Comparison of ENCODE assay signal across 15 cellular contexts in the genomic region with DNA sequence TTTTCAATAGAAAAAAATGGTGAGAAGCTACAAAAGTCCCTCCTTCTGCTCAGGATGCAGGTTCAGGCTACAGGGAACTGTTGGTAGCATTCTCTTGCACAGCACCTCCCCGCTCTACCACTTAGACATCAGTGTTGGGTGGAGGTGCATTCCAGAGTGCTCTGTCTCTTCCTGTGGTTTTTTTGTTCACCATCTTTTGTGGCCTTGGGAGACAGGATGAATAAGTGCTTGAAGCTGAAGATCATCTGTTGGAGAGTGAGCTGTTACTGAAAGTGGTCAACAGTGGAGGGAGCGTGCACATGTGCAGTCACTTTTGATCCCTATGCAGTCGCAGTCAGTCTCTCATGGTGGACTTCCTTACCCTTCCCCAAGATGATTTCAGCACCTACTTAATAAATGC. TPM values are rescaled to one million over a fixed set of nuclear protein-coding genes. Genes with fewer than 3 reads are reported as not detected.
DNase-seq lines count a peak whose midpoint lies in the region; ATAC-seq, FAIRE-seq and TF ChIP-seq lines count a peak whose summit lies in the region.
"Had no signal": no experiment of that assay in that cellular context is flagged by ENCODE, and none has a peak within 500 bp of the region (broad histone marks: within the 10 kb centered on the region; RNA-seq: fewer than 3 reads in every experiment).

No MANE protein-coding gene starts in this region.

- WGBS in thyroid gland, 2 donors: 100% methylated on average over 3 of the region's 3 CpGs

- FAIRE-seq in GM19239 (lab: Jason Lieb, UNC): no peak

- H3K4me3 ChIP-seq in choroid plexus epithelial cell (ENCODE audit: low read depth, low read length) (no peak overlapping the region), thyroid gland (replicated peaks in 1 of 3) (no peak overlapping the region), PC-9 (no peak overlapping the region)
- H3K4me3 ChIP-seq: colonic mucosa had no signal

- H3K36me3 ChIP-seq in thyroid gland: no peaks in the 10 kb centered on the region
- H3K36me3 ChIP-seq in PC-9 (ENCODE audit: low read depth): no peaks in the 10 kb centered on the region
- H3K36me3 ChIP-seq: colonic mucosa had no signal

- H3K27ac Mint-ChIP-seq in osteocyte (ENCODE audit: unreplicated experiment): peak overlapping the region; percentile 25
- H3K27ac Mint-ChIP-seq: activated CD4-positive, alpha-beta T cell treated with anti-CD3 and anti-CD28 coated beads, Interleukin-2, amount 10 ng/mL, durations not matched to agents 7 days and 5 days; activated T-helper 17 cell treated with anti-CD3 and anti-CD28 coated beads, Interleukin-2, amount 50 U/mL, for 72 hours; naive thymus-derived CD4-positive, alpha-beta T cell had no signal

- CTCF ChIA-PET in PC-9 (lab: Charles Lee): interaction anchor here (0.5 kb wide), 1 partner anchor 446 kb away, joined by 3 read pairs; no protein-coding TSS in a partner anchor

- H3K27me3 Mint-ChIP-seq in osteocyte (ENCODE audit: unreplicated experiment): no peaks in the 10 kb centered on the region
- H3K27me3 Mint-ChIP-seq: activated CD4-positive, alpha-beta T cell treated with anti-CD3 and anti-CD28 coated beads, Interleukin-2, amount 10 ng/mL, durations not matched to agents 7 days and 5 days; activated T-helper 17 cell treated with anti-CD3 and anti-CD28 coated beads, Interleukin-2, amount 50 U/mL, for 72 hours had no signal

- TF ChIP-seq POLR2A in thyroid gland (IDR thresholded peaks at IDR 0.05): no peak

- no peak overlapping the region for H3K4me3 Mint-ChIP-seq in osteocyte (ENCODE audit: unreplicated experiment)
- H3K4me3 Mint-ChIP-seq: activated CD4-positive, alpha-beta T cell treated with anti-CD3 and anti-CD28 coated beads, Interleukin-2, amount 10 ng/mL, durations not matched to agents 7 days and 5 days; activated T-helper 17 cell treated with anti-CD3 and anti-CD28 coated beads, Interleukin-2, amount 50 U/mL, for 72 hours; naive thymus-derived CD4-positive, alpha-beta T cell had no signal

- peaks cover 81% of the 10 kb centered on the region for H3K79me2 ChIP-seq in PC-9 (ENCODE audit: low read depth)

- TF ChIP-seq CTCF in choroid plexus epithelial cell (conservative IDR thresholded peaks at IDR 0.05; ENCODE audit: low read depth, low read length): no peak
- no peak for TF ChIP-seq CTCF in osteocyte (IDR thresholded peaks at IDR 0.05)
- TF ChIP-seq CTCF in thyroid gland (IDR thresholded peaks at IDR 0.05): no peak
- TF ChIP-seq CTCF in PC-9 (conservative IDR thresholded peaks at IDR 0.05): no peak

- H3K9me3 ChIP-seq in thyroid gland (no peaks in the 10 kb centered on the region), PC-9 (ENCODE audit: insufficient read depth, low read depth) (no peaks in the 10 kb centered on the region)
- H3K9me3 ChIP-seq: colonic mucosa had no signal

- POLR2A ChIA-PET in PC-9 (lab: Charles Lee; ENCODE audit: unreplicated experiment): interaction anchor here (0.6 kb wide), 1 partner anchor 94 kb away, joined by 5 read pairs; no protein-coding TSS in a partner anchor

- H2AFZ ChIP-seq in PC-9: no peak overlapping the region

- no peak for ATAC-seq in GM19452 (IDR thresholded peaks at IDR 0.05; ENCODE audit: unreplicated experiment)
- ATAC-seq: activated T-helper 17 cell treated with anti-CD3 and anti-CD28 coated beads, Interleukin-2, amount 50 U/mL, for 72 hours; naive thymus-derived CD4-positive, alpha-beta T cell had no signal

- H3K4me1 ChIP-seq in thyroid gland: peaks cover 3 to 13% of the 10 kb centered on the region in 2 donors
- H3K4me1 ChIP-seq in PC-9 (replicated peaks; ENCODE audit: insufficient read depth): peaks cover 17% of the 10 kb centered on the region
- H3K4me1 ChIP-seq: colonic mucosa had no signal

- H3K36me3 Mint-ChIP-seq in osteocyte (ENCODE audit: unreplicated experiment): peaks cover 2% of the 10 kb centered on the region

- H3K9me3 Mint-ChIP-seq in osteocyte (ENCODE audit: unreplicated experiment): no peaks in the 10 kb centered on the region

- DNase-seq in GM04503 (ENCODE audit: low read depth) (peak; percentile 72), NCI-H226 (peak; percentile 72), choroid plexus epithelial cell (ENCODE audit: low read depth) (peak; percentile 79), osteocyte (ENCODE audit: extremely low spot score, unreplicated experiment) (no peak), GM19239 (ENCODE audit: insufficient read length, low spot score) (no peak), thyroid gland (no peak), PC-9 (no peak)
- DNase-seq: activated CD4-positive, alpha-beta T cell treated with anti-CD3 and anti-CD28 coated beads, Interleukin-2, amount 10 ng/mL, durations not matched to agents 7 days and 5 days; Calu3; colonic mucosa; GOT3; naive thymus-derived CD4-positive, alpha-beta T cell; NCI-H187 had no signal

- H3K9me2 ChIP-seq in PC-9 (ENCODE audit: insufficient read depth): no peaks in the 10 kb centered on the region

- BruUV-seq in PC-9 (replicated peaks; lab: Mats Ljungman, UMichigan): no TSS peak

- H3K27me3 ChIP-seq in thyroid gland (no peaks in the 10 kb centered on the region), PC-9 (ENCODE audit: insufficient read depth, low read depth) (no peaks in the 10 kb centered on the region)
- H3K27me3 ChIP-seq: colonic mucosa had no signal

- H3K27ac ChIP-seq in thyroid gland (no peak overlapping the region), PC-9 (no peak overlapping the region)
- H3K27ac ChIP-seq: colonic mucosa had no signal

- H3K4me1 Mint-ChIP-seq in osteocyte (ENCODE audit: unreplicated experiment): peaks cover 27% of the 10 kb centered on the region
- H3K4me1 Mint-ChIP-seq: activated T-helper 17 cell treated with anti-CD3 and anti-CD28 coated beads, Interleukin-2, amount 50 U/mL, for 72 hours had no signal

- H4K20me1 ChIP-seq in PC-9 (ENCODE audit: insufficient read depth): no peaks in the 10 kb centered on the region

- no peak overlapping the region for H3K4me2 ChIP-seq in PC-9

- intact Hi-C loops in thyroid gland (cut with DNase I) (no loop called here), PC-9 (cut with micrococcal nuclease; ENCODE audit: unreplicated experiment) (no loop called here)

- no peaks in the 10 kb centered on the region for H3F3A ChIP-seq in PC-9 (ENCODE audit: insufficient read depth, low read depth)

RNA-seq across cellular contexts. Expression of a gene that starts 16.6 kb away (rescaled TPM):
- 25.1 and 29.7 TPM in 2 replicates for total RNA-seq in osteocyte
- 10 to 100 TPM; 31.8 to 41.8 (median 36.3) TPM for total RNA-seq in thyroid gland
- total RNA-seq in PC-9 (2021): 17.6 and 19.6 TPM in 2 replicates

Comparison
In these comparisons a context has a peak if more than half of its experiments do, and no peak if none do; other contexts are left out.
1. DNase-seq: peak in GM04503 (single experiment), NCI-H226 (single experiment) and choroid plexus epithelial cell (single experiment); none in osteocyte (single experiment), GM19239 (single experiment), thyroid gland (0 of 2) and PC-9 (0 of 2).